26 cellular contexts compared by ENCODE assay signal in genomic region chr5:81350507-81350906, GRCh38. TPM values are rescaled to one million over a fixed set of nuclear protein-coding genes. Genes with fewer than 3 reads are reported as not detected.
DNase-seq lines count a peak whose midpoint lies in the region; ATAC-seq, FAIRE-seq and TF ChIP-seq lines count a peak whose summit lies in the region.
"Had no signal": no experiment of that assay in that cellular context is flagged by ENCODE, and none has a peak within 500 bp of the region (broad histone marks: within the 10 kb centered on the region; RNA-seq: fewer than 3 reads in every experiment).

No MANE protein-coding gene starts in this region.

- no peaks in the 10 kb centered on the region for H4K20me1 ChIP-seq in H1 (replicated peaks in 1 of 2; ENCODE audit: control insufficient read depth in 1 of 2, insufficient read depth in 2 of 2, low read length in 2 of 2)
- H4K20me1 ChIP-seq: BLaER1 treated with 17β-estradiol and CSF1 and Interleukin-3, amounts not matched to agents 10 nM and 100 nM had no signal

- H2AFZ ChIP-seq in H1 (ENCODE audit: low read length) (peak overlapping the region; percentile 6; the same call in 1 of the 2 replicates), mesenchymal stem cell (ENCODE audit: low read depth, low read length) (peak overlapping the region; percentile 18)

- no peaks in the 10 kb centered on the region for H3K27me3 ChIP-seq in H1 (replicated peaks in 1 of 4; ENCODE audit: control insufficient read depth in 3 of 4, extremely low read depth in 1 of 4, insufficient read depth in 3 of 4, low read length in 3 of 4)
- H3K27me3 ChIP-seq in mesenchymal stem cell (ENCODE audit: control insufficient read depth in 1 of 2, insufficient read depth in 1 of 2, low read length in 2 of 2), result no peaks in the 10 kb centered on the region
- H3K27me3 ChIP-seq: BE2C; BLaER1 treated with 17β-estradiol and CSF1 and Interleukin-3, amounts not matched to agents 10 nM and 100 nM had no signal

- H3K56ac ChIP-seq in H1 (replicated peaks; ENCODE audit: insufficient read length, low read depth, low read length), result no peak overlapping the region

- no peak overlapping the region for H3K18ac ChIP-seq in H1 (ENCODE audit: extremely low read depth, low read length)
- H3K18ac ChIP-seq in mesenchymal stem cell (ENCODE audit: low read depth in 1 of 2, low read length in 2 of 2), result no peak overlapping the region

- no peak for TF ChIP-seq EP300 in H1 (IDR thresholded peaks at IDR 0.05; ENCODE audit: borderline replicate concordance in 1 of 2, low read depth in 2 of 2, low read length in 2 of 2)

- H4K91ac ChIP-seq in H1 (replicated peaks; ENCODE audit: insufficient read length, low read length) (no peak overlapping the region), mesenchymal stem cell (ENCODE audit: low read length) (no peak overlapping the region)

- H3K79me2 ChIP-seq in H1 (ENCODE audit: control insufficient read depth in 1 of 2, insufficient read depth in 2 of 2, low read length in 2 of 2), result no peaks in the 10 kb centered on the region

- H3K4ac ChIP-seq in H1 (replicated peaks; ENCODE audit: insufficient read length, low read depth, low read length), result no peak overlapping the region
- H3K4ac ChIP-seq in mesenchymal stem cell (ENCODE audit: low read depth in 1 of 2, low read length in 2 of 2), result no peak overlapping the region

- no peak overlapping the region for H3K4me2 ChIP-seq in H1 (ENCODE audit: insufficient read depth in 1 of 2, low read depth in 2 of 2, low read length in 2 of 2)
- no peak overlapping the region for H3K4me2 ChIP-seq in mesenchymal stem cell (ENCODE audit: low read length, poor library complexity, severe bottlenecking)
- H3K4me2 ChIP-seq: BLaER1 treated with 17β-estradiol and CSF1 and Interleukin-3, amounts not matched to agents 10 nM and 100 nM had no signal

- H2BK12ac ChIP-seq in H1 (ENCODE audit: low read depth, low read length), result no peak overlapping the region
- no peak overlapping the region for H2BK12ac ChIP-seq in mesenchymal stem cell (ENCODE audit: low read length in 2 of 2)

- H2BK120ac ChIP-seq in H1 (replicated peaks; ENCODE audit: low read depth, low read length) (no peak overlapping the region), mesenchymal stem cell (ENCODE audit: low read depth, low read length) (no peak overlapping the region)

- H3K4me3 Mint-ChIP-seq in endothelial cell (ENCODE audit: unreplicated experiment), result no peak overlapping the region
- H3K4me3 Mint-ChIP-seq: CD14-positive monocyte; CD4-positive, alpha-beta T cell; CD8-positive, alpha-beta memory T cell; HFFc6 had no signal

- H2BK15ac ChIP-seq in H1 (ENCODE audit: low read length) (no peak overlapping the region), mesenchymal stem cell (ENCODE audit: low read depth, poor library complexity, severe bottlenecking) (no peak overlapping the region)

- CTCF ChIA-PET in H1 (lab: Charles Lee; ENCODE audit: partially characterized antibody), result no interaction called here

- H3K27ac ChIP-seq in H1 (ENCODE audit: low read depth, low read length) (no peak overlapping the region), mesenchymal stem cell (ENCODE audit: low read length, poor library complexity, severe bottlenecking) (no peak overlapping the region)
- H3K27ac ChIP-seq: 22Rv1; BLaER1 treated with 17β-estradiol and CSF1 and Interleukin-3, amounts not matched to agents 10 nM and 100 nM had no signal

- no peak overlapping the region for H2BK20ac ChIP-seq in H1 (ENCODE audit: low read length)

- H2AK5ac ChIP-seq in H1 (ENCODE audit: low read depth, low read length), result no peak overlapping the region
- no peak overlapping the region for H2AK5ac ChIP-seq in mesenchymal stem cell (ENCODE audit: low read length, severe bottlenecking)

- no peak overlapping the region for H3K9ac ChIP-seq in H1 (replicated peaks in 1 of 4; ENCODE audit: extremely low read depth in 1 of 4, low read depth in 3 of 4, low read length in 3 of 4)
- H3K9ac ChIP-seq in mesenchymal stem cell (ENCODE audit: low read length), result no peak overlapping the region
- H3K9ac ChIP-seq: BLaER1 treated with 17β-estradiol and CSF1 and Interleukin-3, amounts not matched to agents 10 nM and 100 nM had no signal

- no peak for ATAC-seq in mucosa of descending colon

- POLR2A ChIA-PET in H1 (lab: Charles Lee; ENCODE audit: partially characterized antibody), result no interaction called here

- DNase-seq in ELF-1 (ENCODE audit: low read depth, low spot score) (peak; percentile 8), SK-MEL-5 (ENCODE audit: low read depth, low spot score) (peak; percentile 22), H1 (ENCODE audit: low read depth in 1 of 2, low spot score in 2 of 2) (no peak), mesenchymal stem cell (no peak), endothelial cell (ENCODE audit: low spot score) (no peak), mucosa of descending colon (no peak), SKM-1 (lab: John Stamatoyannopoulos, UW; ENCODE audit: unreplicated experiment) (no peak)
- no peak for DNase-seq in stimulated activated CD4-positive, alpha-beta T cell treated with anti-CD3 and anti-CD28 coated beads, Interleukin-2, amount 100 ng/mL, for 48 hours
- DNase-seq: BE2C; CD4-positive, alpha-beta T cell; CD8-positive, alpha-beta memory T cell; DMS 273 treated with DMSO at 0.1 percent for 48 hours; DMS79; EL; GF-D8; HFFc6 had no signal

- H3K27ac Mint-ChIP-seq in endothelial cell (ENCODE audit: unreplicated experiment), result no peak overlapping the region
- H3K27ac Mint-ChIP-seq: CD14-positive monocyte; CD4-positive, alpha-beta T cell; HFFc6 had no signal

- no peak overlapping the region for H3K14ac ChIP-seq in H1 (ENCODE audit: insufficient read length)
- no peak overlapping the region for H3K14ac ChIP-seq in mesenchymal stem cell (ENCODE audit: low read length in 2 of 2)

- no peak overlapping the region for H4K8ac ChIP-seq in H1 (ENCODE audit: extremely low read depth, insufficient read depth, low read length)
- no peak overlapping the region for H4K8ac ChIP-seq in mesenchymal stem cell (ENCODE audit: low read length)

- H3K9me3 Mint-ChIP-seq in endothelial cell (ENCODE audit: unreplicated experiment), result no peaks in the 10 kb centered on the region
- H3K9me3 Mint-ChIP-seq: CD4-positive, alpha-beta T cell; CD8-positive, alpha-beta memory T cell; HFFc6 had no signal

- TF ChIP-seq RAD21 in H1 (IDR thresholded peaks at IDR 0.05 in 1 of 2, conservative IDR thresholded peaks at IDR 0.05 in 1 of 2; ENCODE audit: low read depth in 2 of 2, low read length in 2 of 2), result no peak

- no peak overlapping the region for H4K5ac ChIP-seq in H1 (ENCODE audit: insufficient read length, low read depth, low read length)

- H3K23me2 ChIP-seq in H1 (ENCODE audit: low read depth, low read length), result no peaks in the 10 kb centered on the region

- H3K9me3 ChIP-seq in H1 (ENCODE audit: insufficient read depth in 2 of 2, low read depth in 1 of 2, low read length in 1 of 2) (no peaks in the 10 kb centered on the region), mesenchymal stem cell (ENCODE audit: control insufficient read depth, low read length) (no peaks in the 10 kb centered on the region), mucosa of descending colon (no peaks in the 10 kb centered on the region)
- H3K9me3 ChIP-seq: BE2C; BLaER1 treated with 17β-estradiol and CSF1 and Interleukin-3, amounts not matched to agents 10 nM and 100 nM; HAP-1 had no signal

- H3K36me3 ChIP-seq in H1 (ENCODE audit: control insufficient read depth in 2 of 4, insufficient read depth in 4 of 4, low read length in 3 of 4) (no peaks in the 10 kb centered on the region), mesenchymal stem cell (ENCODE audit: control insufficient read depth in 1 of 2, insufficient read depth in 2 of 2, low read depth in 1 of 2, low read length in 2 of 2) (no peaks in the 10 kb centered on the region), mucosa of descending colon (ENCODE audit: low read depth) (no peaks in the 10 kb centered on the region)
- H3K36me3 ChIP-seq: BE2C; BLaER1 treated with 17β-estradiol and CSF1 and Interleukin-3, amounts not matched to agents 10 nM and 100 nM; HAP-1 had no signal

- H3K4me3 ChIP-seq in H1 (ENCODE audit: extremely low read depth in 1 of 4, insufficient read depth in 2 of 4, low read depth in 3 of 4, low read length in 4 of 4) (no peak overlapping the region), mesenchymal stem cell (ENCODE audit: insufficient read depth in 1 of 2, low read depth in 1 of 2, low read length in 2 of 2) (no peak overlapping the region), mucosa of descending colon (no peak overlapping the region)
- H3K4me3 ChIP-seq: BLaER1 treated with 17β-estradiol and CSF1 and Interleukin-3, amounts not matched to agents 10 nM and 100 nM; HAP-1 had no signal

- H3K79me1 ChIP-seq in H1 (ENCODE audit: low read depth, low read length) (no peaks in the 10 kb centered on the region), mesenchymal stem cell (replicated peaks; ENCODE audit: low read length, poor library complexity, severe bottlenecking) (no peaks in the 10 kb centered on the region)

- H3K23ac ChIP-seq in H1 (ENCODE audit: insufficient read length) (no peak overlapping the region), mesenchymal stem cell (ENCODE audit: low read length in 2 of 2) (no peak overlapping the region)

- no peak for TF ChIP-seq POLR2A in H1 (IDR thresholded peaks at IDR 0.05; ENCODE audit: control extremely low read depth in 1 of 2, low read depth in 2 of 2, low read length in 2 of 2)

- intact Hi-C loops in mucosa of descending colon (cut with DNase I, micrococcal nuclease), result no loop called here

- H2BK5ac ChIP-seq in H1 (ENCODE audit: low read depth, low read length), result no peak overlapping the region
- no peak overlapping the region for H2BK5ac ChIP-seq in mesenchymal stem cell (ENCODE audit: low read depth, low read length, poor library complexity, severe bottlenecking)

- in situ Hi-C loops in SK-MEL-5 (cut with HindIII; ENCODE audit: low pct_unique_long_range_greater_than_20kb, low sequenced_read_pairs), result no loop called here

- peaks cover 10% of the 10 kb centered on the region for H3K4me1 Mint-ChIP-seq in endothelial cell (ENCODE audit: unreplicated experiment)
- H3K4me1 Mint-ChIP-seq: CD14-positive monocyte; CD8-positive, alpha-beta memory T cell had no signal

- H3K4me1 ChIP-seq in H1 (replicated peaks in 1 of 4; ENCODE audit: control insufficient read depth in 3 of 4, insufficient read depth in 4 of 4, low read length in 3 of 4) (no peaks in the 10 kb centered on the region; a peak in 2 of 7 replicates), mesenchymal stem cell (ENCODE audit: control insufficient read depth, insufficient read depth, low read depth, low read length) (no peaks in the 10 kb centered on the region), mucosa of descending colon (ENCODE audit: low read depth) (no peaks in the 10 kb centered on the region)
- H3K4me1 ChIP-seq: BE2C; BLaER1 treated with 17β-estradiol and CSF1 and Interleukin-3, amounts not matched to agents 10 nM and 100 nM; HAP-1 had no signal

- TF ChIP-seq CTCF in H1 (IDR thresholded peaks at IDR 0.05; ENCODE audit: control extremely low read depth in 1 of 3, insufficient read depth in 1 of 3, low read depth in 1 of 3, low read length in 3 of 3) (no peak), endothelial cell (IDR thresholded peaks at IDR 0.05; ENCODE audit: unreplicated experiment) (no peak), mucosa of descending colon (IDR thresholded peaks at IDR 0.05) (no peak)

- H3K36me3 Mint-ChIP-seq in endothelial cell (ENCODE audit: low read depth, unreplicated experiment), result no peaks in the 10 kb centered on the region
- H3K36me3 Mint-ChIP-seq: CD14-positive monocyte; CD8-positive, alpha-beta memory T cell had no signal

- FAIRE-seq in H1 (lab: Jason Lieb, UNC), result no peak
- FAIRE-seq: A204.1, D721Med, GM12891, GM18507 had no signal

- H3K27me3 Mint-ChIP-seq in endothelial cell (ENCODE audit: unreplicated experiment), result peaks cover 1% of the 10 kb centered on the region
- H3K27me3 Mint-ChIP-seq: CD4-positive, alpha-beta T cell had no signal

RNA-seq across cellular contexts. Expression of gene ACOT12, which starts 43.4 kb away (rescaled TPM):
- 5.7 and 8.5 TPM in 2 replicates for total RNA-seq in SK-MEL-5 (2014; rRNA removed; shearing (Covaris generic))
- polyA plus RNA-seq in SK-MEL-5 (2015; cell fraction: cytosol; rRNA removed), result 2.6 and 4.6 TPM in 2 replicates
- polyA plus RNA-seq in SK-MEL-5 (2015; cell fraction: nucleus; rRNA removed), result 67.5 and 70.3 TPM in 2 replicates
- 0.33 TPM in 1 of 2 replicates, not detected in the other for total RNA-seq in H1 (2021; fragmentation: NEBNext Ultra II Directional; extraction: Animal tissue kit (Norgen Biotek cat#: 25700))
- polyA plus RNA-seq in H1 (2011; rRNA removed), result 0.29 and 0.31 TPM in 2 replicates
- 0.19 TPM for polyA plus RNA-seq in H1 (2011; cell fraction: cytosol; rRNA removed)
- 0.56 TPM for polyA plus RNA-seq in H1 (2011; cell fraction: nucleus; rRNA removed)
- polyA plus RNA-seq in H1 (2012, experiment 1 of 2), result 0.37 to 0.59 TPM (median 0.47 TPM) in 3 of 4 replicates, not detected in the other
- polyA plus RNA-seq in H1 (2012, experiment 2 of 2), result 0.84 TPM
- polyA plus RNA-seq in H1 (2013, experiment 1 of 2), result 0.10 TPM
- 0.18 TPM for polyA plus RNA-seq in H1 (2013, experiment 2 of 2)
- not detected in 2 replicates for polyA minus RNA-seq in H1 (2011; rRNA and poly(A)+ RNA removed)
- not detected for polyA minus RNA-seq in H1 (2011; cell fraction: cytosol; rRNA and poly(A)+ RNA removed)
- not detected for polyA minus RNA-seq in H1 (2011; cell fraction: nucleus; rRNA and poly(A)+ RNA removed)
- polyA plus RNA-seq in mesenchymal stem cell (2013, experiment 1 of 2), result 0.07 TPM
- polyA plus RNA-seq in mesenchymal stem cell (2013, experiment 2 of 2), result 0.18 TPM
- total RNA-seq in endothelial cell (ENCODE audit: unreplicated experiment), result not detected
- total RNA-seq in mucosa of descending colon, result not detected
- total RNA-seq: CD8-positive, alpha-beta memory T cell; G401; H4; HFFc6 had no signal
- polyA plus RNA-seq: CD14-positive monocyte; CD8-positive, alpha-beta memory T cell had no signal

RNA-seq across cellular contexts. Expression of gene ZCCHC9, which starts 49.1 kb away (rescaled TPM):
- 78.6 and 83.4 TPM in 2 replicates for total RNA-seq in SK-MEL-5 (2014; rRNA removed; shearing (Covaris generic))
- polyA plus RNA-seq in SK-MEL-5 (2015; cell fraction: cytosol; rRNA removed), result 45.4 and 47.2 TPM in 2 replicates
- 95.6 and 112 TPM in 2 replicates for polyA plus RNA-seq in SK-MEL-5 (2015; cell fraction: nucleus; rRNA removed)
- 28.9 and 33.6 TPM in 2 replicates for total RNA-seq in H1 (2021; fragmentation: NEBNext Ultra II Directional; extraction: Animal tissue kit (Norgen Biotek cat#: 25700))
- polyA plus RNA-seq in H1 (2011; rRNA removed), result 5.9 and 10.9 TPM in 2 replicates
- polyA plus RNA-seq in H1 (2011; cell fraction: cytosol; rRNA removed), result 19.3 TPM
- polyA plus RNA-seq in H1 (2011; cell fraction: nucleus; rRNA removed), result 6.2 TPM
- polyA plus RNA-seq in H1 (2012, experiment 1 of 2), result 22.1 to 33.2 TPM (median 24.8 TPM) in 4 replicates
- polyA plus RNA-seq in H1 (2012, experiment 2 of 2), result 4.6 TPM
- polyA plus RNA-seq in H1 (2013, experiment 1 of 2), result 35.9 TPM
- 33.8 TPM for polyA plus RNA-seq in H1 (2013, experiment 2 of 2)
- 8.2 and 8.4 TPM in 2 replicates for polyA minus RNA-seq in H1 (2011; rRNA and poly(A)+ RNA removed)
- polyA minus RNA-seq in H1 (2011; cell fraction: cytosol; rRNA and poly(A)+ RNA removed), result 9.7 TPM
- polyA minus RNA-seq in H1 (2011; cell fraction: nucleus; rRNA and poly(A)+ RNA removed), result 17.0 TPM
- 48.8 TPM for polyA plus RNA-seq in mesenchymal stem cell (2013, experiment 1 of 2)
- 47.8 TPM for polyA plus RNA-seq in mesenchymal stem cell (2013, experiment 2 of 2)
- total RNA-seq in endothelial cell (ENCODE audit: unreplicated experiment), result 21.7 TPM
- total RNA-seq in mucosa of descending colon, result 10 to 100 TPM; 11.8 to 22.8 (median 19.5) TPM

Comparison
In these comparisons a context has a peak if more than half of its experiments do, and no peak if none do; other contexts are left out.
1. DNase-seq: peak in ELF-1 (single experiment) and SK-MEL-5 (single experiment); none in H1 (0 of 2), mesenchymal stem cell (single experiment), stimulated activated CD4-positive, alpha-beta T cell treated with anti-CD3 and anti-CD28 coated beads, Interleukin-2, amount 100 ng/mL, for 48 hours (0 of 2), endothelial cell (single experiment), mucosa of descending colon (0 of 3) and SKM-1 (single experiment).